ENCODE assay signal across 8 cellular contexts in genomic region chr2:217899231-217900009, GRCh38.
A peak's percentile ranks its signal among the peaks of the same experiment; 100 is the strongest.
DNase-seq lines count a peak whose midpoint lies in the region; ATAC-seq and TF ChIP-seq lines count a peak whose summit lies in the region.

No MANE protein-coding gene starts in this region.

- H3K4me3 Mint-ChIP-seq in progenitor cell of endocrine pancreas (ENCODE audit: low read depth), result no peak overlapping the region
- no peak overlapping the region for H3K4me3 Mint-ChIP-seq in T-helper 2 cell treated with Interferon-gamma antibody and Interleukin-4, amounts not matched to agents 5 μg/mL and 100 μg/mL, for 36 hours

- H3K9me3 Mint-ChIP-seq in progenitor cell of endocrine pancreas (ENCODE audit: low read depth), result no peaks in the 10 kb centered on the region
- H3K9me3 Mint-ChIP-seq in T-helper 2 cell treated with Interferon-gamma antibody and Interleukin-4, amounts not matched to agents 5 μg/mL and 100 μg/mL, for 36 hours, result no peaks in the 10 kb centered on the region

- peak; percentile 56 for DNase-seq in SIG-M5 treated with dmso at 0.1 percent for 504 hours (lab: John Stamatoyannopoulos, UW; ENCODE audit: unreplicated experiment)
- no peak for DNase-seq in SIG-M5 (lab: John Stamatoyannopoulos, UW)
- DNase-seq in HL-60 (ENCODE audit: low read depth in 1 of 2, low spot score in 1 of 2), result peak; percentile 25 to 30
- DNase-seq in fibroblast of the aortic adventitia (ENCODE audit: low read depth), result peak; percentile 83
- peak; percentile 48 for DNase-seq in progenitor cell of endocrine pancreas (ENCODE audit: low spot score, unreplicated experiment)
- no peak for DNase-seq in T-helper 2 cell treated with Interferon-gamma antibody and Interleukin-4, amounts not matched to agents 5 μg/mL and 100 μg/mL, for 36 hours (ENCODE audit: low spot score)

- ATAC-seq in SK-N-SH treated with all-trans-retinoic acid at 6 μM for 48 hours, result peak; percentile 94
- ATAC-seq in GM19395 (IDR thresholded peaks at IDR 0.05; ENCODE audit: unreplicated experiment), result no peak

- peaks cover 8% of the 10 kb centered on the region for H3K4me1 Mint-ChIP-seq in progenitor cell of endocrine pancreas (ENCODE audit: low read depth)
- H3K4me1 Mint-ChIP-seq in T-helper 2 cell treated with Interferon-gamma antibody and Interleukin-4, amounts not matched to agents 5 μg/mL and 100 μg/mL, for 36 hours (ENCODE audit: low read depth), result peaks cover 2% of the 10 kb centered on the region

- TF ChIP-seq CTCF in HL-60 (IDR thresholded peaks at IDR 0.05; ENCODE audit: insufficient read depth, low read length) (peak; percentile 74), fibroblast of the aortic adventitia (IDR thresholded peaks at IDR 0.05; ENCODE audit: insufficient read depth, low read length) (peak; percentile 85), progenitor cell of endocrine pancreas (IDR thresholded peaks at IDR 0.05; ENCODE audit: unreplicated experiment) (peak; percentile 67)

- peaks cover 2% of the 10 kb centered on the region for H3K36me3 Mint-ChIP-seq in progenitor cell of endocrine pancreas (ENCODE audit: insufficient read depth)
- no peaks in the 10 kb centered on the region for H3K36me3 Mint-ChIP-seq in T-helper 2 cell treated with Interferon-gamma antibody and Interleukin-4, amounts not matched to agents 5 μg/mL and 100 μg/mL, for 36 hours (ENCODE audit: low read depth)

- H3K27ac ChIP-seq in HL-60 (replicated peaks), result no peak overlapping the region

- H3K4me3 ChIP-seq in HL-60 (replicated peaks; ENCODE audit: insufficient read depth, low read length), result no peak overlapping the region
- H3K4me3 ChIP-seq in fibroblast of the aortic adventitia (ENCODE audit: low read depth, low read length), result no peak overlapping the region

- H3K27me3 Mint-ChIP-seq in progenitor cell of endocrine pancreas, result peaks cover 5% of the 10 kb centered on the region
- H3K27me3 Mint-ChIP-seq in T-helper 2 cell treated with Interferon-gamma antibody and Interleukin-4, amounts not matched to agents 5 μg/mL and 100 μg/mL, for 36 hours (ENCODE audit: low read depth), result peaks cover 1% of the 10 kb centered on the region

- H3K27ac Mint-ChIP-seq in progenitor cell of endocrine pancreas, result no peak overlapping the region
- H3K27ac Mint-ChIP-seq in T-helper 2 cell treated with Interferon-gamma antibody and Interleukin-4, amounts not matched to agents 5 μg/mL and 100 μg/mL, for 36 hours, result no peak overlapping the region

- no peaks in the 10 kb centered on the region for H3K27me3 ChIP-seq in HL-60 (ENCODE audit: insufficient read depth, poor library complexity, severe bottlenecking)

TF ChIP-seq in SK-N-SH treated with all-trans-retinoic acid at 6 μM for 48 hours, 23 proteins besides CTCF, POLR2A, EP300 and RAD21:
- TF ChIP-seq ARNTL (CRISPR knock-in tag; IDR thresholded peaks at IDR 0.05; ENCODE audit: borderline replicate concordance, low read depth) (no peak), POU6F1 (CRISPR knock-in tag; IDR thresholded peaks at IDR 0.05; ENCODE audit: borderline replicate concordance, low read depth) (no peak), SNAI2 (CRISPR knock-in tag; IDR thresholded peaks at IDR 0.05) (no peak), ZNF70 (CRISPR knock-in tag; IDR thresholded peaks at IDR 0.05) (peak; percentile 93)
TF ChIP-seq in SK-N-SH treated with all-trans-retinoic acid at 6 μM for 48 hours: peak in this region for 1.

Comparison
In these comparisons a context has a peak if more than half of its experiments do, and no peak if none do; other contexts are left out.
1. DNase-seq: peak in SIG-M5 treated with dmso at 0.1 percent for 504 hours (single experiment), HL-60 (2 of 2), fibroblast of the aortic adventitia (single experiment) and progenitor cell of endocrine pancreas (single experiment); none in SIG-M5 (single experiment) and T-helper 2 cell treated with Interferon-gamma antibody and Interleukin-4, amounts not matched to agents 5 μg/mL and 100 μg/mL, for 36 hours (single experiment).
2. Peak in every context shown above with its lines, with median percentiles within 50 percentile points of each other: CTCF ChIP-seq.